Comparison of ENCODE assay signal across 22 cellular contexts in the genomic region with DNA sequence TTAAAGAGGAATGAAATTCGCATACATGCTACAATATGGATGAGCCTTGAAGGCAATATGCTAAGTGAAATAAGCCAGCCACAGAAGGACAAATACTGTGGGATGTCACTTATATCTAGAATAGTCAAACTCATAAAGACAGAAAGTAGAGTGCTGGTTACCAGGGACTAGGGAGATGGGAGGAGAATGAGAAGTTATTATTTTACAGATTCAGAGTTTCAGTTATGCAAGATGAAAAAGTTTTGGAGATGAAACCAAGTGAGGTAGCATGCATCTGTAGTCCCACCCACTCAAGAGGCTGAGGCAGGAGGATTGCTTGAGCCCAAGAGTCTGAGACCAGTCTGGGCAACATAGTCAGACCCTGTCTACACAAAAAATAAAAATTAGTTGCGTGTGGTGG.
"Had no signal": no experiment of that assay in that cellular context is flagged by ENCODE, and none has a peak within 500 bp of the region (broad histone marks: within the 10 kb centered on the region; RNA-seq: fewer than 3 reads in every experiment).

No MANE protein-coding gene starts in this region.

- H3K36me3 ChIP-seq: brain microvascular endothelial cell, heart left ventricle, prostate gland, tibial nerve, WERI-Rb-1 had no signal

- ATAC-seq: heart left ventricle had no signal

- H3K9me3 ChIP-seq: heart left ventricle, prostate gland, tibial nerve had no signal

- DNase-seq: activated CD4-positive, alpha-beta T cell treated with anti-CD3 and anti-CD28 coated beads for 1 hour; activated CD4-positive, alpha-beta T cell treated with anti-CD3 and anti-CD28 coated beads, Interleukin-2, amount 50 U/mL, for 4 hours; activated gamma-delta T cell; aorta; brain microvascular endothelial cell; caudate nucleus; effector CD4-positive, alpha-beta T cell; heart left ventricle; stimulated activated CD4-positive, alpha-beta T cell treated with anti-CD3 and anti-CD28 coated beads, Interleukin-2, amount 100 ng/mL, for 48 hours; stimulated activated CD8-positive, alpha-beta memory T cell treated with anti-CD3 and anti-CD28 coated beads, Interleukin-4, amount 100 ng/mL, for 48 hours; stimulated activated naive CD4-positive, alpha-beta T cell treated with Interleukin-2 at 50 U/mL for 16 hours; WERI-Rb-1 had no signal

- H3K27ac Mint-ChIP-seq: dendritic cell treated with granulocyte-macrophage colony-stimulating factor and Interleukin-4, amounts not matched to agents 40 ng/mL and 50 ng/mL, for 4 days; natural killer cell treated with Interleukin-12 subunit alpha and Interleukin-12 subunit beta and Interleukin-15 and Interleukin-18, amount 100 ng/mL, for 72 hours; T-helper 2 cell treated with Interferon-gamma antibody and Interleukin-4, amounts not matched to agents 5 μg/mL and 100 μg/mL, for 36 hours had no signal

- H3K4me3 Mint-ChIP-seq: dendritic cell treated with granulocyte-macrophage colony-stimulating factor and Interleukin-4, amounts not matched to agents 40 ng/mL and 50 ng/mL, for 4 days; natural killer cell treated with Interleukin-12 subunit alpha and Interleukin-12 subunit beta and Interleukin-15 and Interleukin-18, amount 100 ng/mL, for 72 hours; T-helper 2 cell treated with Interferon-gamma antibody and Interleukin-4, amounts not matched to agents 5 μg/mL and 100 μg/mL, for 36 hours had no signal

- H3K9me3 Mint-ChIP-seq: dendritic cell treated with granulocyte-macrophage colony-stimulating factor and Interleukin-4, amounts not matched to agents 40 ng/mL and 50 ng/mL, for 4 days; natural killer cell treated with Interleukin-12 subunit alpha and Interleukin-12 subunit beta and Interleukin-15 and Interleukin-18, amount 100 ng/mL, for 72 hours; T-helper 2 cell treated with Interferon-gamma antibody and Interleukin-4, amounts not matched to agents 5 μg/mL and 100 μg/mL, for 36 hours had no signal

- H3K36me3 Mint-ChIP-seq: activated naive CD4-positive, alpha-beta T cell treated with anti-CD3 and anti-CD28 coated beads, Interleukin-2, amount 50 U/mL, for 72 hours; natural killer cell treated with Interleukin-12 subunit alpha and Interleukin-12 subunit beta and Interleukin-15 and Interleukin-18, amount 100 ng/mL, for 72 hours had no signal

- H3K27ac ChIP-seq: brain microvascular endothelial cell, heart left ventricle, prostate gland, tibial nerve, WERI-Rb-1 had no signal

- FAIRE-seq: endometrium, islet of Langerhans, TTC549, urothelium cell line had no signal

- H3K4me3 ChIP-seq: heart left ventricle, prostate gland, tibial nerve had no signal

- H3K27me3 ChIP-seq: brain microvascular endothelial cell, heart left ventricle, tibial nerve had no signal

- H3K4me1 ChIP-seq: prostate gland had no signal
